Comparison of ENCODE assay signal across 24 cellular contexts in genomic region chr19:1518471-1518870, GRCh38. TPM values are rescaled to one million over a fixed set of nuclear protein-coding genes. Genes with fewer than 3 reads are reported as not detected.
"Had no signal": no experiment of that assay in that cellular context is flagged by ENCODE, and none has a peak within 500 bp of the region (broad histone marks: within the 10 kb centered on the region; RNA-seq: fewer than 3 reads in every experiment).

No MANE protein-coding gene starts in this region.

- H3K9ac ChIP-seq: KMS-11 had no signal

- H3K36me3 ChIP-seq: SJSA1 had no signal

- H3K27ac ChIP-seq: KMS-11, SJSA1, SK-N-MC had no signal

- H3K4me3 ChIP-seq: SJSA1, SK-N-MC had no signal

- H3K4me2 ChIP-seq: KMS-11 had no signal

- DNase-seq: IMR-90, Kasumi-1, MM.1S, NCI-H1092 treated with DMSO at 0.1 percent for 48 hours, NCI-H1436, NCI-H187, NCI-H2029, NCI-H2081 treated with DMSO at 0.1 percent for 48 hours, NCI-H2171, NCI-H226, NCI-H446, NCI-H510A, NCI-H524 treated with DMSO at 0.1 percent for 48 hours, NCI-H69, NCI-H774, Right ventricle myocardium superior, RPMI8226, SIG-M5 had no signal

- FAIRE-seq: RCC 7860 had no signal

RNA-seq across cellular contexts. Expression of gene PLK5, which starts 5.4 kb away (rescaled TPM):
- total RNA-seq: HT-29, IMR-90, M059J, Right ventricle myocardium superior, SJSA1 had no signal
- polyA plus RNA-seq: IMR-90 had no signal
